In genomic region chr2:121900391-121900790, GRCh38 we compare ENCODE assay signal across 29 cellular contexts.
"Had no signal": no experiment of that assay in that cellular context is flagged by ENCODE, and none has a peak within 500 bp of the region (broad histone marks: within the 10 kb centered on the region; RNA-seq: fewer than 3 reads in every experiment).

No MANE protein-coding gene starts in this region.

- H3K27ac Mint-ChIP-seq: stimulated activated effector memory CD8-positive, alpha-beta T cell treated with anti-CD3 and anti-CD28 coated beads, Interleukin-12 subunit alpha, Interleukin-12 subunit beta, amount 100 ng/mL, for 72 hours; stimulated activated memory B cell treated with anti-CD40 and anti-IgM and Interleukin-4, amounts not matched to agents 10 μg/mL and 1 μg/mL and 100 μg/mL, for 72 hours; stimulated activated naive B cell treated with anti-CD40 and anti-IgM and Interleukin-4, amounts not matched to agents 10 μg/mL and 1 μg/mL and 100 μg/mL, for 72 hours; stimulated activated naive CD8-positive, alpha-beta T cell treated with anti-CD3 and anti-CD28 coated beads, Interleukin-15, Interleukin-2, amounts not matched to agents 100 ng/mL and 50 ng/mL, for 24 hours; type B pancreatic cell had no signal

- H3K4me3 Mint-ChIP-seq: stimulated activated effector memory CD8-positive, alpha-beta T cell treated with anti-CD3 and anti-CD28 coated beads, Interleukin-12 subunit alpha, Interleukin-12 subunit beta, amount 100 ng/mL, for 72 hours; stimulated activated memory B cell treated with anti-CD40 and anti-IgM and Interleukin-4, amounts not matched to agents 10 μg/mL and 1 μg/mL and 100 μg/mL, for 72 hours; stimulated activated naive B cell treated with anti-CD40 and anti-IgM and Interleukin-4, amounts not matched to agents 10 μg/mL and 1 μg/mL and 100 μg/mL, for 72 hours; stimulated activated naive CD8-positive, alpha-beta T cell treated with anti-CD3 and anti-CD28 coated beads, Interleukin-15, amount 100 ng/mL, for 72 hours; stimulated activated naive CD8-positive, alpha-beta T cell treated with anti-CD3 and anti-CD28 coated beads, Interleukin-15, Interleukin-2, amounts not matched to agents 100 ng/mL and 50 ng/mL, for 24 hours; type B pancreatic cell had no signal

- H3K9me3 ChIP-seq: stomach, suprapubic skin, testis, thoracic aorta, thyroid gland, tibial artery, tibial nerve, transverse colon, upper lobe of left lung, upper lobe of right lung, uterus, vagina had no signal

- H3K27me3 ChIP-seq: testis, thyroid gland, tibial artery, tibial nerve, transverse colon, upper lobe of left lung, upper lobe of right lung, uterus, vagina had no signal

- DNase-seq: stimulated activated CD4-positive, alpha-beta T cell treated with anti-CD3 and anti-CD28 coated beads, Interleukin-2, amount 100 ng/mL, for 48 hours; stimulated activated CD4-positive, alpha-beta T cell treated with anti-CD3 and anti-CD28 coated beads, Interleukin-4, amount 100 ng/mL, for 1 hour; stimulated activated CD4-positive, alpha-beta T cell treated with anti-CD3 and anti-CD28 coated beads, Interleukin-4, amount 100 ng/mL, for 24 hours; stimulated activated CD4-positive, alpha-beta T cell treated with anti-CD3 and anti-CD28 coated beads, Interleukin-4, amount 100 ng/mL, for 4 hours; stimulated activated CD8-positive, alpha-beta memory T cell treated with anti-CD3 and anti-CD28 coated beads, Interleukin-4, amount 100 ng/mL, for 48 hours; stimulated activated naive B cell treated with anti-CD40 and anti-IgM and Interleukin-4, amounts not matched to agents 10 μg/mL and 1 μg/mL and 100 μg/mL, for 72 hours; stimulated activated naive CD4-positive, alpha-beta T cell; stimulated activated naive CD4-positive, alpha-beta T cell treated with Interleukin-2 at 50 U/mL for 16 hours; stimulated activated naive CD8-positive, alpha-beta T cell treated with anti-CD3 and anti-CD28 coated beads, Interleukin-15, amount 100 ng/mL, for 72 hours; stimulated activated naive CD8-positive, alpha-beta T cell treated with anti-CD3 and anti-CD28 coated beads, Interleukin-15, Interleukin-2, amounts not matched to agents 100 U/mL and 50 U/mL, for 24 hours; stomach; substantia nigra; testis; thyroid gland; tibial artery; transverse colon; trophoblast cell; upper lobe of left lung; upper lobe of right lung; uterus had no signal

- H3K27ac ChIP-seq: stomach, suprapubic skin, testis, thoracic aorta, thyroid gland, tibial artery, tibial nerve, transverse colon, upper lobe of left lung, upper lobe of right lung, uterus, vagina had no signal

- FAIRE-seq: urothelium cell line had no signal

- H3K4me1 ChIP-seq: testis, thyroid gland, upper lobe of left lung, upper lobe of right lung, uterus, vagina had no signal

- H3K27me3 Mint-ChIP-seq: stimulated activated naive CD8-positive, alpha-beta T cell treated with anti-CD3 and anti-CD28 coated beads, Interleukin-15, Interleukin-2, amounts not matched to agents 100 ng/mL and 50 ng/mL, for 24 hours had no signal

- H3K36me3 ChIP-seq: stomach, suprapubic skin, thoracic aorta, thyroid gland, tibial artery, tibial nerve, transverse colon, upper lobe of left lung, upper lobe of right lung, uterus, vagina had no signal

- ATAC-seq: stimulated activated effector memory CD8-positive, alpha-beta T cell treated with anti-CD3 and anti-CD28 coated beads, Interleukin-12 subunit alpha, Interleukin-12 subunit beta, amount 100 ng/mL, for 72 hours; stimulated activated memory B cell treated with anti-CD40 and anti-IgM and Interleukin-4, amounts not matched to agents 10 μg/mL and 1 μg/mL and 100 μg/mL, for 72 hours; stimulated activated naive B cell treated with anti-CD40 and anti-IgM and Interleukin-4, amounts not matched to agents 10 μg/mL and 1 μg/mL and 100 μg/mL, for 72 hours; stimulated activated naive CD8-positive, alpha-beta T cell treated with anti-CD3 and anti-CD28 coated beads, Interleukin-15, amount 100 ng/mL, for 72 hours; stimulated activated naive CD8-positive, alpha-beta T cell treated with anti-CD3 and anti-CD28 coated beads, Interleukin-15, Interleukin-2, amounts not matched to agents 100 U/mL and 50 U/mL, for 24 hours; upper lobe of right lung had no signal

- H3K36me3 Mint-ChIP-seq: stimulated activated effector memory CD8-positive, alpha-beta T cell treated with anti-CD3 and anti-CD28 coated beads, Interleukin-12 subunit alpha, Interleukin-12 subunit beta, amount 100 ng/mL, for 72 hours; stimulated activated memory B cell treated with anti-CD40 and anti-IgM and Interleukin-4, amounts not matched to agents 10 μg/mL and 1 μg/mL and 100 μg/mL, for 72 hours; stimulated activated naive B cell treated with anti-CD40 and anti-IgM and Interleukin-4, amounts not matched to agents 10 μg/mL and 1 μg/mL and 100 μg/mL, for 72 hours; type B pancreatic cell had no signal

- H3K9me3 Mint-ChIP-seq: stimulated activated effector memory CD8-positive, alpha-beta T cell treated with anti-CD3 and anti-CD28 coated beads, Interleukin-12 subunit alpha, Interleukin-12 subunit beta, amount 100 ng/mL, for 72 hours; stimulated activated memory B cell treated with anti-CD40 and anti-IgM and Interleukin-4, amounts not matched to agents 10 μg/mL and 1 μg/mL and 100 μg/mL, for 72 hours; stimulated activated naive B cell treated with anti-CD40 and anti-IgM and Interleukin-4, amounts not matched to agents 10 μg/mL and 1 μg/mL and 100 μg/mL, for 72 hours; stimulated activated naive CD8-positive, alpha-beta T cell treated with anti-CD3 and anti-CD28 coated beads, Interleukin-15, amount 100 ng/mL, for 72 hours; stimulated activated naive CD8-positive, alpha-beta T cell treated with anti-CD3 and anti-CD28 coated beads, Interleukin-15, Interleukin-2, amounts not matched to agents 100 ng/mL and 50 ng/mL, for 24 hours; type B pancreatic cell had no signal

- H3K4me1 Mint-ChIP-seq: stimulated activated effector memory CD8-positive, alpha-beta T cell treated with anti-CD3 and anti-CD28 coated beads, Interleukin-12 subunit alpha, Interleukin-12 subunit beta, amount 100 ng/mL, for 72 hours; stimulated activated memory B cell treated with anti-CD40 and anti-IgM and Interleukin-4, amounts not matched to agents 10 μg/mL and 1 μg/mL and 100 μg/mL, for 72 hours; stimulated activated naive B cell treated with anti-CD40 and anti-IgM and Interleukin-4, amounts not matched to agents 10 μg/mL and 1 μg/mL and 100 μg/mL, for 72 hours; stimulated activated naive CD8-positive, alpha-beta T cell treated with anti-CD3 and anti-CD28 coated beads, Interleukin-15, amount 100 ng/mL, for 72 hours had no signal

- H3K4me3 ChIP-seq: stomach, suprapubic skin, testis, thoracic aorta, thyroid gland, tibial artery, tibial nerve, transverse colon, upper lobe of left lung, upper lobe of right lung, uterus, vagina had no signal
